8 cellular contexts compared by ENCODE assay signal in the genomic region with DNA sequence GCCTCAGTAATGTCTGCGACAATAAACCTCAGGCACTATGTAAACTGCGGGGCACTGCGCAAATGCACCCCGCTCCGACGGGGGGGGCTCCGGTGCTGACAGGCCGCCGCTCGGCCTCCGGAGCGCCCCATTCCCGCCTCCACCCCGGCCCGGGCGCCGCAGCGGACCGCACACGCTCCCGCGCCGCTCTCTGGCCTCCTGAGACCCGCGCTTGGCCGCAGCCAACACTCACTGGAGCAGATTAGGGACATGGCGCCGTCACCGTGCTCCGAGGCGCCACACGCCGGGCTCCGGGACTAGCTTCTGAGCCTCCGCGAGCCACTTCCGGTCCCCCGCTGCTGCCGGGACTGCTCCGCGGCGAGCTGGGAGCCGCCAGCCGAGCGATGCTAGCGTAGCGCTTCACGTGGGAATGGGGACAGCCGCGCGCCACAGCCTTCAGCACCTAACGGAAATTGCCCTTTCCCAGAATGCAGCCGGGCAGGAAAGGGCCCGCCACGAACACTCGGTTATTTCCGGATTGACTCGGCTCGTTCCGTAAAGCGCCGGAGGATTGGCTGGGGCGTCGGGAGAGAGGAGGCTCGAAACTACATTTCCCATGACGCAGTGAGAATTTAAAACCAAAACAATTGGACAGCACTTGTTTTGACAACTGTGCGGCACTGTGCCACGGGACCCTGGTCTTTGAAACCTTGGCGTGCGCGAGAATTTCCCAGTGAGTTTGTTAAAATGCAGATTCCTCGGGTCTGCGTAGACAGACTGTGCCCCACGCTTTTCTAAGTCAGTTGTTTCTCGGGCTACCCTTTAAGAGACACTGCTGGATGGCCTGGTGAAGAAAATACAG. TPM values are rescaled to one million over a fixed set of nuclear protein-coding genes. Genes with fewer than 3 reads are reported as not detected.
DNase-seq lines count a peak whose midpoint lies in the region; ATAC-seq and TF ChIP-seq lines count a peak whose summit lies in the region.

Gene PRPF19 (minus strand): TSS at position 454 of the 841 bp plus-strand sequence. CDS start 203 bp downstream, at position 251.

- H3K9me3 ChIP-seq in HUES64 (ENCODE audit: insufficient read depth, low read depth, low read length) (no peaks in the 10 kb centered on the region), OCI-LY1 (ENCODE audit: low read length) (no peaks in the 10 kb centered on the region)

- no peaks in the 10 kb centered on the region for H4K20me1 ChIP-seq in OCI-LY1 (ENCODE audit: insufficient read depth, low read length)

- DNase-seq in Caki2 (ENCODE audit: low read depth) = peak; percentile 97
- peak; percentile 98 for DNase-seq in activated CD8-positive, alpha-beta memory T cell treated with anti-CD3 and anti-CD28 coated beads, Interleukin-2, amount 50 U/mL, for 4 hours
- DNase-seq in endothelial cell (ENCODE audit: low spot score) = peak; percentile 99
- DNase-seq in middle frontal gyrus (ENCODE audit: extremely low spot score, low spot score) = peak; percentile 99
- peak; percentile 94 to 98 for DNase-seq in stimulated activated CD8-positive, alpha-beta memory T cell treated with anti-CD3 and anti-CD28 coated beads, Interleukin-2, amount 100 ng/mL, for 48 hours (ENCODE audit: low read depth in 2 of 2)

- peak within 1 kb of the TSS; percentile 96 for H3K4me2 ChIP-seq in OCI-LY1 (ENCODE audit: low read length)

- no peaks in the 10 kb centered on the region for H3K9me2 ChIP-seq in OCI-LY1 (ENCODE audit: low read depth, low read length)

- H3K4me1 Mint-ChIP-seq in endothelial cell (ENCODE audit: unreplicated experiment) = peaks cover 42% of the 10 kb centered on the region

- H3K79me2 ChIP-seq in OCI-LY1 (ENCODE audit: insufficient read depth, low read length) = peaks cover 31% of the 10 kb centered on the region

- peak within 1 kb of the TSS; percentile 92 for H3K27ac Mint-ChIP-seq in endothelial cell (ENCODE audit: unreplicated experiment)

- peaks cover 8% of the 10 kb centered on the region for H3K4me1 ChIP-seq in HUES64 (ENCODE audit: insufficient read depth, low read length)
- H3K4me1 ChIP-seq in OCI-LY1 (ENCODE audit: insufficient read depth, low read length, severe bottlenecking) = peaks cover 40% of the 10 kb centered on the region

- H3K27me3 ChIP-seq in HUES64 (ENCODE audit: insufficient read depth, low read length) (peaks cover 30% of the 10 kb centered on the region), OCI-LY1 (ENCODE audit: insufficient read depth, low read length) (no peaks in the 10 kb centered on the region)

- H3K36me3 ChIP-seq in HUES64 (ENCODE audit: insufficient read depth, low read length) = peaks cover 32% of the 10 kb centered on the region
- peaks cover 36% of the 10 kb centered on the region for H3K36me3 ChIP-seq in OCI-LY1 (ENCODE audit: insufficient read depth, low read length)

- peaks cover 6% of the 10 kb centered on the region for H3K27me3 Mint-ChIP-seq in endothelial cell (ENCODE audit: unreplicated experiment)

- H3K9me3 Mint-ChIP-seq in endothelial cell (ENCODE audit: unreplicated experiment) = no peaks in the 10 kb centered on the region

- H3K4me3 ChIP-seq in HUES64 (ENCODE audit: low read length) = peak within 1 kb of the TSS; percentile 95
- peak within 1 kb of the TSS; percentile 89 for H3K4me3 ChIP-seq in OCI-LY1 (ENCODE audit: low read depth, low read length, poor library complexity, severe bottlenecking)

- peak within 1 kb of the TSS; percentile 44; the same call in 1 of the 2 replicates for H2AFZ ChIP-seq in OCI-LY1 (ENCODE audit: low read length)

- in situ Hi-C loops in Caki2 (cut with HindIII; ENCODE audit: low pct_unique_long_range_greater_than_20kb, low sequenced_read_pairs) = no loop called here

- peak within 1 kb of the TSS; percentile 93 for H3K9ac ChIP-seq in HUES64 (ENCODE audit: low read depth, low read length)
- peak within 1 kb of the TSS; percentile 95 for H3K9ac ChIP-seq in OCI-LY1 (ENCODE audit: low read length)

- H3K4me3 Mint-ChIP-seq in endothelial cell (ENCODE audit: unreplicated experiment) = peak within 1 kb of the TSS; percentile 89

- H3K36me3 Mint-ChIP-seq in endothelial cell (ENCODE audit: low read depth, unreplicated experiment) = peaks cover 19% of the 10 kb centered on the region

- ATAC-seq in GM21447 (IDR thresholded peaks at IDR 0.05; ENCODE audit: unreplicated experiment) = peak; percentile 67

- peak within 1 kb of the TSS; percentile 97 for H3K27ac ChIP-seq in HUES64 (ENCODE audit: low read depth, low read length)
- peak within 1 kb of the TSS; percentile 62 for H3K27ac ChIP-seq in OCI-LY1 (ENCODE audit: low read depth, low read length, poor library complexity, severe bottlenecking)

- under 1% methylated on average over 75 of the region's 75 CpGs for WGBS in HUES64

- 0 out of 2 replicates have a peak, but pooled peaks cover 3% of the 10 kb centered on the region for H3F3A ChIP-seq in OCI-LY1 (ENCODE audit: insufficient read depth, low read length)

- peak; percentile 8; the same call in 1 of the 2 replicates for TF ChIP-seq CTCF in OCI-LY1 (IDR thresholded peaks at IDR 0.05; ENCODE audit: low read length)
- no peak for TF ChIP-seq CTCF in endothelial cell (IDR thresholded peaks at IDR 0.05; ENCODE audit: unreplicated experiment)

RNA-seq across cellular contexts. Expression of gene PRPF19, which starts in this region (rescaled TPM):
- 51.1 and 79.3 TPM in 2 replicates for total RNA-seq in Caki2 (2014; rRNA removed; shearing (Covaris generic); ENCODE audit: low replicate concordance)
- 121 TPM for polyA plus RNA-seq in HUES64 (2013, experiment 1 of 2)
- 102 TPM for polyA plus RNA-seq in HUES64 (2013, experiment 2 of 2)
- 163 TPM for total RNA-seq in endothelial cell (ENCODE audit: unreplicated experiment)

Comparison
In these comparisons a context has a peak if more than half of its experiments do, and no peak if none do; other contexts are left out.
1. Peak in every context shown above with its lines: DNase-seq, ATAC-seq, H3K4me3 ChIP-seq and H3K27ac ChIP-seq.